In genomic region chr9:136945333-136946227, GRCh38 we compare ENCODE assay signal across 16 cellular contexts. TPM values are rescaled to one million over a fixed set of nuclear protein-coding genes. Genes with fewer than 3 reads are reported as not detected.
DNase-seq lines count a peak whose midpoint lies in the region; ATAC-seq, FAIRE-seq and TF ChIP-seq lines count a peak whose summit lies in the region.
"Had no signal": no experiment of that assay in that cellular context is flagged by ENCODE, and none has a peak within 500 bp of the region (broad histone marks: within the 10 kb centered on the region; RNA-seq: fewer than 3 reads in every experiment).

No MANE protein-coding gene starts in this region.

- DNase-seq in activated CD8-positive, alpha-beta memory T cell treated with anti-CD3 and anti-CD28 coated beads, Interleukin-2, amount 10 ng/mL, durations not matched to agents 7 days and 5 days: no peak
- DNase-seq in activated CD8-positive, alpha-beta memory T cell treated with anti-CD3 and anti-CD28 coated beads, Interleukin-2, amount 50 U/mL, for 4 hours: no peak
- DNase-seq in HepG2 (ENCODE audit: low spot score): peak; percentile 31
- DNase-seq in hippocampal formation (lab: John Stamatoyannopoulos, UW): no peak
- no peak for DNase-seq in AG20443 (ENCODE audit: low spot score)

- 84% methylated on average over 10 of the region's 30 CpGs for WGBS in HepG2 (ENCODE audit: low lambda C conversion rate)

- peak overlapping the region; percentile 90 for H3K27ac ChIP-seq in angular gyrus (ENCODE audit: low read depth, low read length)
- peak overlapping the region; percentile 74 for H3K27ac ChIP-seq in HepG2 (ENCODE audit: extremely low read length, insufficient read depth, low read length)
- peak overlapping the region; percentile 78 for H3K27ac ChIP-seq in temporal lobe (ENCODE audit: low read depth, low read length)
- H3K27ac ChIP-seq: SJCRH30 had no signal

- peak; percentile 17; the same call in 1 of the 2 replicates for TF ChIP-seq CTCF in HepG2 (CRISPR knock-in tag; IDR thresholded peaks at IDR 0.05)

- no peaks in the 10 kb centered on the region for H3K27me3 ChIP-seq in HepG2 (ENCODE audit: control insufficient read depth in 1 of 2, insufficient read depth in 2 of 2, low read length in 2 of 2)
- H3K27me3 ChIP-seq: gastroesophageal sphincter had no signal

- in situ Hi-C loops in HepG2 (cut with HindIII; ENCODE audit: extremely low pct_ligation_motif_present, low pct_unique_long_range_greater_than_20kb): loop anchor here (5.0 kb wide), 1 partner anchor 87 kb away; the partner anchor contains the start of gene FUT7

- ATAC-seq in activated CD8-positive, alpha-beta memory T cell treated with anti-CD3 and anti-CD28 coated beads, Interleukin-2, amount 10 ng/mL, durations not matched to agents 7 days and 5 days: no peak
- no peak for ATAC-seq in HepG2
- ATAC-seq in GM18909 (IDR thresholded peaks at IDR 0.05; ENCODE audit: poor library complexity, unreplicated experiment): no peak

- H3K4me3 ChIP-seq in HepG2 (replicated peaks in 1 of 3; ENCODE audit: insufficient read depth in 1 of 3, low read depth in 2 of 3, low read length in 3 of 3): peak overlapping the region in 2 of 3 experiments; percentile 44 to 52; a peak in 4 of 6 replicates

- CTCF ChIA-PET in activated CD8-positive, alpha-beta memory T cell treated with anti-CD3 and anti-CD28 coated beads, Interleukin-2, amount 10 ng/mL, durations not matched to agents 7 days and 5 days (lab: Charles Lee): interaction anchor here (0.7 to 7.3 kb wide), 12 partner anchors 8 to 122 kb away, joined by 3 to 183 read pairs (median 4); partner anchors contain the start of genes ABCA2, AJM1, CLIC3 and FUT7
- CTCF ChIA-PET in HepG2 (lab: Yijun Ruan, JAX; ENCODE audit: low intra/inter-chr PET ratio, low total read pairs): no interaction called here

- H3K27me3 Mint-ChIP-seq in activated CD8-positive, alpha-beta memory T cell treated with anti-CD3 and anti-CD28 coated beads, Interleukin-2, amount 10 ng/mL, durations not matched to agents 7 days and 5 days: no peaks in the 10 kb centered on the region

- TF ChIP-seq EP300 in HepG2 (IDR thresholded peaks at IDR 0.05; ENCODE audit: low read depth in 2 of 2, low read length in 2 of 2) (no peak), HepG2 (CRISPR knock-in tag; IDR thresholded peaks at IDR 0.05; ENCODE audit: borderline replicate concordance) (no peak)

- no peak for TF ChIP-seq POLR2A in HepG2 (IDR thresholded peaks at IDR 0.05; ENCODE audit: insufficient read depth in 1 of 2, low read depth in 2 of 2, low read length in 2 of 2)

- BruUV-seq in HepG2 (replicated peaks; lab: Mats Ljungman, UMichigan): no TSS peak

- H3K79me2 ChIP-seq in HepG2 (ENCODE audit: insufficient read depth, low read length): peaks cover 14% of the 10 kb centered on the region

- peak overlapping the region; percentile 20; the same call in 1 of the 2 replicates for H3K9ac ChIP-seq in HepG2 (ENCODE audit: insufficient read depth, low read depth, low read length)

- H3K4me1 Mint-ChIP-seq in activated CD8-positive, alpha-beta memory T cell treated with anti-CD3 and anti-CD28 coated beads, Interleukin-2, amount 10 ng/mL, durations not matched to agents 7 days and 5 days: peaks cover 20% of the 10 kb centered on the region

- intact Hi-C loops in HepG2 (cut with micrococcal nuclease; ENCODE audit: unreplicated experiment): loop anchor here (2.0 kb wide), 1 partner anchor 47 kb away; the partner anchor contains the start of gene PAXX

- peak overlapping the region; percentile 71 for H3K4me2 ChIP-seq in HepG2 (ENCODE audit: low read depth, low read length)

- peaks cover 13% of the 10 kb centered on the region for H3K36me3 Mint-ChIP-seq in activated CD8-positive, alpha-beta memory T cell treated with anti-CD3 and anti-CD28 coated beads, Interleukin-2, amount 10 ng/mL, durations not matched to agents 7 days and 5 days

- no peaks in the 10 kb centered on the region for H4K20me1 ChIP-seq in HepG2 (ENCODE audit: insufficient read depth, low read length)

- H3K27ac Mint-ChIP-seq in activated CD8-positive, alpha-beta memory T cell treated with anti-CD3 and anti-CD28 coated beads, Interleukin-2, amount 10 ng/mL, durations not matched to agents 7 days and 5 days: peak overlapping the region; percentile 81

- H3K36me3 ChIP-seq in HepG2 (replicated peaks in 1 of 2; ENCODE audit: control insufficient read depth in 1 of 2, insufficient read depth in 2 of 2, low read length in 2 of 2): peaks cover 7 to 22% of the 10 kb centered on the region in 2 experiments

- no peaks in the 10 kb centered on the region for H3K9me3 Mint-ChIP-seq in activated CD8-positive, alpha-beta memory T cell treated with anti-CD3 and anti-CD28 coated beads, Interleukin-2, amount 10 ng/mL, durations not matched to agents 7 days and 5 days (ENCODE audit: low read depth)
- H3K9me3 Mint-ChIP-seq: activated naive CD4-positive, alpha-beta T cell treated with anti-CD3 and anti-CD28 coated beads for 36 hours had no signal

- no peak for FAIRE-seq in HepG2 (lab: Jason Lieb, UNC)
- FAIRE-seq: bronchial epithelial cell had no signal

- no peak for TF ChIP-seq RAD21 in HepG2 (CRISPR knock-in tag; IDR thresholded peaks at IDR 0.05)

- H3K4me1 ChIP-seq in HepG2 (ENCODE audit: insufficient read depth, low read length): peaks cover 47% of the 10 kb centered on the region

- H3K9me3 ChIP-seq in HepG2 (ENCODE audit: low read length): no peaks in the 10 kb centered on the region
- H3K9me3 ChIP-seq: gastroesophageal sphincter, SJCRH30 had no signal

- no peak overlapping the region for H3K4me3 Mint-ChIP-seq in activated CD8-positive, alpha-beta memory T cell treated with anti-CD3 and anti-CD28 coated beads, Interleukin-2, amount 10 ng/mL, durations not matched to agents 7 days and 5 days

- H2AFZ ChIP-seq in HepG2 (ENCODE audit: low read length): no peak overlapping the region

- POLR2A ChIA-PET in HepG2 (lab: Yijun Ruan, JAX): interaction anchor here (0.7 to 2.4 kb wide), 8 partner anchors 14 to 90 kb away, joined by 3 to 11 read pairs (median 4); partner anchors contain the start of genes CLIC3, PAXX and TRAF2

RNA-seq across cellular contexts. Expression of gene C8G, which starts 0.5 kb away (rescaled TPM):
- 1 to 10 TPM in 1 of 2 experiments, not detected in 1; 1.7 TPM for total RNA-seq in activated CD8-positive, alpha-beta memory T cell treated with anti-CD3 and anti-CD28 coated beads, Interleukin-2, amount 10 ng/mL, durations not matched to agents 7 days and 5 days
- total RNA-seq in HepG2 (2016; rRNA removed; fragmentation: Illumina TruSeq; extraction: Trizol) (2.0 and 4.9 TPM in 2 replicates), temporal lobe (not detected)
- 1.2 and 2.9 TPM in 2 replicates for total RNA-seq in HepG2 (2016; cell fraction: cytosol; rRNA removed; fragmentation: Illumina TruSeq; extraction: Trizol; ENCODE audit: low read depth)
- 1.4 and 4.7 TPM in 2 replicates for total RNA-seq in HepG2 (2016; cell fraction: insoluble cytoplasmic fraction; rRNA removed; fragmentation: Illumina TruSeq; extraction: Trizol)
- 2.1 and 3.5 TPM in 2 replicates for total RNA-seq in HepG2 (2016; cell fraction: membrane; rRNA removed; fragmentation: Illumina TruSeq; extraction: Trizol)
- 6.1 and 7.0 TPM in 2 replicates for total RNA-seq in HepG2 (2016; cell fraction: nucleus; rRNA removed; fragmentation: Illumina TruSeq; extraction: Trizol)
- 12.8 and 18.3 TPM in 2 replicates for polyA plus RNA-seq in HepG2 (2011; rRNA removed)
- polyA plus RNA-seq in HepG2 (2011; cell fraction: cytosol; rRNA removed): 8.9 and 13.0 TPM in 2 replicates
- polyA plus RNA-seq in HepG2 (2011; cell fraction: nucleus; rRNA removed): 94.5 and 107 TPM in 2 replicates
- polyA plus RNA-seq in HepG2 (2012): 15.3 and 17.5 TPM in 2 replicates
- 2.1 and 2.6 TPM in 2 replicates for polyA plus RNA-seq in HepG2 (2016; cell fraction: cytosol; fragmentation: Illumina TruSeq; extraction: Trizol; ENCODE audit: low read depth)
- polyA plus RNA-seq in HepG2 (2016; cell fraction: insoluble cytoplasmic fraction; fragmentation: Illumina TruSeq; extraction: Trizol; ENCODE audit: low read depth): 2.3 and 2.4 TPM in 2 replicates
- polyA plus RNA-seq in HepG2 (2016; cell fraction: membrane; fragmentation: Illumina TruSeq; extraction: Trizol; ENCODE audit: low read depth): 2.2 and 3.1 TPM in 2 replicates
- polyA plus RNA-seq in HepG2 (2016; cell fraction: nucleus; fragmentation: Illumina TruSeq; extraction: Trizol; ENCODE audit: insufficient read depth, low read depth): 10.1 and 13.4 TPM in 2 replicates
- 0.70 and 11.9 TPM in 2 replicates for polyA minus RNA-seq in HepG2 (2011; rRNA and poly(A)+ RNA removed; ENCODE audit: low replicate concordance)
- polyA minus RNA-seq in HepG2 (2011; cell fraction: cytosol; rRNA and poly(A)+ RNA removed): 3.6 and 6.2 TPM in 2 replicates
- 7.0 and 7.2 TPM in 2 replicates for polyA minus RNA-seq in HepG2 (2011; cell fraction: nucleus; rRNA and poly(A)+ RNA removed)
- total RNA-seq: gastroesophageal sphincter, SJCRH30 had no signal

RNA-seq across cellular contexts. Expression of gene FBXW5, which starts 1.0 kb away (rescaled TPM):
- total RNA-seq in activated CD8-positive, alpha-beta memory T cell treated with anti-CD3 and anti-CD28 coated beads, Interleukin-2, amount 10 ng/mL, durations not matched to agents 7 days and 5 days: 100 to 1,000 TPM; 106 to 107 TPM
- total RNA-seq in HepG2 (2016; rRNA removed; fragmentation: Illumina TruSeq; extraction: Trizol): 47.4 and 60.4 TPM in 2 replicates
- total RNA-seq in HepG2 (2016; cell fraction: cytosol; rRNA removed; fragmentation: Illumina TruSeq; extraction: Trizol; ENCODE audit: low read depth): 101 and 115 TPM in 2 replicates
- 43.2 and 63.0 TPM in 2 replicates for total RNA-seq in HepG2 (2016; cell fraction: insoluble cytoplasmic fraction; rRNA removed; fragmentation: Illumina TruSeq; extraction: Trizol)
- total RNA-seq in HepG2 (2016; cell fraction: membrane; rRNA removed; fragmentation: Illumina TruSeq; extraction: Trizol): 157 and 168 TPM in 2 replicates
- total RNA-seq in HepG2 (2016; cell fraction: nucleus; rRNA removed; fragmentation: Illumina TruSeq; extraction: Trizol): 38.4 and 45.7 TPM in 2 replicates
- polyA plus RNA-seq in HepG2 (2011; rRNA removed): 52.0 and 76.2 TPM in 2 replicates
- 70.1 and 111 TPM in 2 replicates for polyA plus RNA-seq in HepG2 (2011; cell fraction: cytosol; rRNA removed)
- 318 and 399 TPM in 2 replicates for polyA plus RNA-seq in HepG2 (2011; cell fraction: nucleus; rRNA removed)
- polyA plus RNA-seq in HepG2 (2012): 33.4 and 43.8 TPM in 2 replicates
- polyA plus RNA-seq in HepG2 (2016; cell fraction: cytosol; fragmentation: Illumina TruSeq; extraction: Trizol; ENCODE audit: low read depth): 106 and 116 TPM in 2 replicates
- 41.2 and 50.1 TPM in 2 replicates for polyA plus RNA-seq in HepG2 (2016; cell fraction: insoluble cytoplasmic fraction; fragmentation: Illumina TruSeq; extraction: Trizol; ENCODE audit: low read depth)
- polyA plus RNA-seq in HepG2 (2016; cell fraction: membrane; fragmentation: Illumina TruSeq; extraction: Trizol; ENCODE audit: low read depth): 127 and 134 TPM in 2 replicates
- polyA plus RNA-seq in HepG2 (2016; cell fraction: nucleus; fragmentation: Illumina TruSeq; extraction: Trizol; ENCODE audit: insufficient read depth, low read depth): 94.3 and 97.4 TPM in 2 replicates
- 183 and 195 TPM in 2 replicates for polyA minus RNA-seq in HepG2 (2011; rRNA and poly(A)+ RNA removed; ENCODE audit: low replicate concordance)
- 55.6 and 63.5 TPM in 2 replicates for polyA minus RNA-seq in HepG2 (2011; cell fraction: cytosol; rRNA and poly(A)+ RNA removed)
- 34.1 and 36.8 TPM in 2 replicates for polyA minus RNA-seq in HepG2 (2011; cell fraction: nucleus; rRNA and poly(A)+ RNA removed)
- total RNA-seq in temporal lobe: 41.8 TPM

RNA-seq across cellular contexts. Expression of gene LCN12, which starts 6.5 kb away (rescaled TPM):
- 1 to 10 TPM in 1 of 2 experiments, under 1 TPM in 1; 0.68 to 1.2 TPM for total RNA-seq in activated CD8-positive, alpha-beta memory T cell treated with anti-CD3 and anti-CD28 coated beads, Interleukin-2, amount 10 ng/mL, durations not matched to agents 7 days and 5 days
- total RNA-seq in HepG2 (2016; rRNA removed; fragmentation: Illumina TruSeq; extraction: Trizol) (1.2 and 3.4 TPM in 2 replicates), temporal lobe (0.74 TPM)
- total RNA-seq in HepG2 (2016; cell fraction: cytosol; rRNA removed; fragmentation: Illumina TruSeq; extraction: Trizol; ENCODE audit: low read depth): 0.97 TPM in 1 of 2 replicates, not detected in the other
- total RNA-seq in HepG2 (2016; cell fraction: insoluble cytoplasmic fraction; rRNA removed; fragmentation: Illumina TruSeq; extraction: Trizol): 0.89 and 3.4 TPM in 2 replicates
- 1.1 and 1.4 TPM in 2 replicates for total RNA-seq in HepG2 (2016; cell fraction: membrane; rRNA removed; fragmentation: Illumina TruSeq; extraction: Trizol)
- 4.3 and 4.4 TPM in 2 replicates for total RNA-seq in HepG2 (2016; cell fraction: nucleus; rRNA removed; fragmentation: Illumina TruSeq; extraction: Trizol)
- 6.9 and 7.5 TPM in 2 replicates for polyA plus RNA-seq in HepG2 (2011; rRNA removed)
- 1.1 and 1.6 TPM in 2 replicates for polyA plus RNA-seq in HepG2 (2011; cell fraction: cytosol; rRNA removed)
- 68.8 and 75.7 TPM in 2 replicates for polyA plus RNA-seq in HepG2 (2011; cell fraction: nucleus; rRNA removed)
- polyA plus RNA-seq in HepG2 (2012): 5.5 and 6.7 TPM in 2 replicates
- 0.62 and 0.70 TPM in 2 replicates for polyA plus RNA-seq in HepG2 (2016; cell fraction: cytosol; fragmentation: Illumina TruSeq; extraction: Trizol; ENCODE audit: low read depth)
- 1.5 and 1.7 TPM in 2 replicates for polyA plus RNA-seq in HepG2 (2016; cell fraction: insoluble cytoplasmic fraction; fragmentation: Illumina TruSeq; extraction: Trizol; ENCODE audit: low read depth)
- polyA plus RNA-seq in HepG2 (2016; cell fraction: membrane; fragmentation: Illumina TruSeq; extraction: Trizol; ENCODE audit: low read depth): 1.4 and 1.7 TPM in 2 replicates
- polyA plus RNA-seq in HepG2 (2016; cell fraction: nucleus; fragmentation: Illumina TruSeq; extraction: Trizol; ENCODE audit: insufficient read depth, low read depth): 23.3 and 27.4 TPM in 2 replicates
- polyA minus RNA-seq in HepG2 (2011; rRNA and poly(A)+ RNA removed; ENCODE audit: low replicate concordance): 3.2 and 7.0 TPM in 2 replicates
- 1.6 and 3.5 TPM in 2 replicates for polyA minus RNA-seq in HepG2 (2011; cell fraction: cytosol; rRNA and poly(A)+ RNA removed)
- polyA minus RNA-seq in HepG2 (2011; cell fraction: nucleus; rRNA and poly(A)+ RNA removed): 5.3 and 7.7 TPM in 2 replicates
- total RNA-seq: A673, bronchial epithelial cell, gastroesophageal sphincter, SJCRH30, urinary bladder had no signal

RNA-seq across cellular contexts. Expression of gene PTGDS, which starts 31.7 kb away (rescaled TPM):
- total RNA-seq in activated CD8-positive, alpha-beta memory T cell treated with anti-CD3 and anti-CD28 coated beads, Interleukin-2, amount 10 ng/mL, durations not matched to agents 7 days and 5 days: 1 to 10 TPM; 1.2 to 3.2 TPM
- total RNA-seq in HepG2 (2016; rRNA removed; fragmentation: Illumina TruSeq; extraction: Trizol): 0.33 TPM in 1 of 2 replicates, not detected in the other
- total RNA-seq in HepG2 (2016; cell fraction: cytosol; rRNA removed; fragmentation: Illumina TruSeq; extraction: Trizol; ENCODE audit: low read depth): not detected in 2 replicates
- not detected in 2 replicates for total RNA-seq in HepG2 (2016; cell fraction: insoluble cytoplasmic fraction; rRNA removed; fragmentation: Illumina TruSeq; extraction: Trizol)
- not detected in 2 replicates for total RNA-seq in HepG2 (2016; cell fraction: membrane; rRNA removed; fragmentation: Illumina TruSeq; extraction: Trizol)
- not detected in 2 replicates for total RNA-seq in HepG2 (2016; cell fraction: nucleus; rRNA removed; fragmentation: Illumina TruSeq; extraction: Trizol)
- 0.31 and 0.50 TPM in 2 replicates for polyA plus RNA-seq in HepG2 (2011; rRNA removed)
- 0.12 and 0.13 TPM in 2 replicates for polyA plus RNA-seq in HepG2 (2011; cell fraction: cytosol; rRNA removed)
- polyA plus RNA-seq in HepG2 (2011; cell fraction: nucleus; rRNA removed): 0.90 and 1.8 TPM in 2 replicates
- polyA plus RNA-seq in HepG2 (2012): not detected in 2 replicates
- polyA plus RNA-seq in HepG2 (2016; cell fraction: cytosol; fragmentation: Illumina TruSeq; extraction: Trizol; ENCODE audit: low read depth): not detected in 2 replicates
- polyA plus RNA-seq in HepG2 (2016; cell fraction: insoluble cytoplasmic fraction; fragmentation: Illumina TruSeq; extraction: Trizol; ENCODE audit: low read depth): not detected in 2 replicates
- not detected in 2 replicates for polyA plus RNA-seq in HepG2 (2016; cell fraction: membrane; fragmentation: Illumina TruSeq; extraction: Trizol; ENCODE audit: low read depth)
- polyA plus RNA-seq in HepG2 (2016; cell fraction: nucleus; fragmentation: Illumina TruSeq; extraction: Trizol; ENCODE audit: insufficient read depth, low read depth): not detected in 2 replicates
- polyA minus RNA-seq in HepG2 (2011; rRNA and poly(A)+ RNA removed; ENCODE audit: low replicate concordance): 4.6 TPM in 1 of 2 replicates, not detected in the other
- polyA minus RNA-seq in HepG2 (2011; cell fraction: cytosol; rRNA and poly(A)+ RNA removed): not detected in 2 replicates
- polyA minus RNA-seq in HepG2 (2011; cell fraction: nucleus; rRNA and poly(A)+ RNA removed): not detected in 2 replicates
- total RNA-seq in temporal lobe: 103 TPM
- total RNA-seq: A673; activated naive CD4-positive, alpha-beta T cell treated with anti-CD3 and anti-CD28 coated beads for 36 hours; endothelial cell of umbilical vein; SJCRH30 had no signal
- polyA plus RNA-seq: endothelial cell of umbilical vein had no signal

RNA-seq across cellular contexts. Expression of gene LCNL1, which starts 37.2 kb away (rescaled TPM):
- under 1 TPM in 1 of 2 experiments, not detected in 1; 0.09 TPM for total RNA-seq in activated CD8-positive, alpha-beta memory T cell treated with anti-CD3 and anti-CD28 coated beads, Interleukin-2, amount 10 ng/mL, durations not matched to agents 7 days and 5 days
- total RNA-seq in HepG2 (2016; rRNA removed; fragmentation: Illumina TruSeq; extraction: Trizol) (not detected in 2 replicates), temporal lobe (0.74 TPM)
- not detected in 2 replicates for total RNA-seq in HepG2 (2016; cell fraction: cytosol; rRNA removed; fragmentation: Illumina TruSeq; extraction: Trizol; ENCODE audit: low read depth)
- not detected in 2 replicates for total RNA-seq in HepG2 (2016; cell fraction: insoluble cytoplasmic fraction; rRNA removed; fragmentation: Illumina TruSeq; extraction: Trizol)
- not detected in 2 replicates for total RNA-seq in HepG2 (2016; cell fraction: membrane; rRNA removed; fragmentation: Illumina TruSeq; extraction: Trizol)
- total RNA-seq in HepG2 (2016; cell fraction: nucleus; rRNA removed; fragmentation: Illumina TruSeq; extraction: Trizol): not detected in 2 replicates
- not detected in 2 replicates for polyA plus RNA-seq in HepG2 (2011; rRNA removed)
- not detected in 2 replicates for polyA plus RNA-seq in HepG2 (2011; cell fraction: cytosol; rRNA removed)
- 0.40 and 0.43 TPM in 2 replicates for polyA plus RNA-seq in HepG2 (2011; cell fraction: nucleus; rRNA removed)
- polyA plus RNA-seq in HepG2 (2012): not detected in 2 replicates
- polyA plus RNA-seq in HepG2 (2016; cell fraction: cytosol; fragmentation: Illumina TruSeq; extraction: Trizol; ENCODE audit: low read depth): not detected in 2 replicates
- polyA plus RNA-seq in HepG2 (2016; cell fraction: insoluble cytoplasmic fraction; fragmentation: Illumina TruSeq; extraction: Trizol; ENCODE audit: low read depth): not detected in 2 replicates
- polyA plus RNA-seq in HepG2 (2016; cell fraction: membrane; fragmentation: Illumina TruSeq; extraction: Trizol; ENCODE audit: low read depth): not detected in 2 replicates
- polyA plus RNA-seq in HepG2 (2016; cell fraction: nucleus; fragmentation: Illumina TruSeq; extraction: Trizol; ENCODE audit: insufficient read depth, low read depth): not detected in 2 replicates
- 3.1 TPM in 1 of 2 replicates, not detected in the other for polyA minus RNA-seq in HepG2 (2011; rRNA and poly(A)+ RNA removed; ENCODE audit: low replicate concordance)
- polyA minus RNA-seq in HepG2 (2011; cell fraction: cytosol; rRNA and poly(A)+ RNA removed): not detected in 2 replicates
- 0.13 and 0.25 TPM in 2 replicates for polyA minus RNA-seq in HepG2 (2011; cell fraction: nucleus; rRNA and poly(A)+ RNA removed)
- total RNA-seq: A673; activated naive CD4-positive, alpha-beta T cell treated with anti-CD3 and anti-CD28 coated beads for 36 hours; bronchial epithelial cell; endothelial cell of umbilical vein; renal cortical epithelial cell; SJCRH30 had no signal
- polyA plus RNA-seq: endothelial cell of umbilical vein had no signal
